8 cellular contexts compared by ENCODE assay signal in the genomic region with DNA sequence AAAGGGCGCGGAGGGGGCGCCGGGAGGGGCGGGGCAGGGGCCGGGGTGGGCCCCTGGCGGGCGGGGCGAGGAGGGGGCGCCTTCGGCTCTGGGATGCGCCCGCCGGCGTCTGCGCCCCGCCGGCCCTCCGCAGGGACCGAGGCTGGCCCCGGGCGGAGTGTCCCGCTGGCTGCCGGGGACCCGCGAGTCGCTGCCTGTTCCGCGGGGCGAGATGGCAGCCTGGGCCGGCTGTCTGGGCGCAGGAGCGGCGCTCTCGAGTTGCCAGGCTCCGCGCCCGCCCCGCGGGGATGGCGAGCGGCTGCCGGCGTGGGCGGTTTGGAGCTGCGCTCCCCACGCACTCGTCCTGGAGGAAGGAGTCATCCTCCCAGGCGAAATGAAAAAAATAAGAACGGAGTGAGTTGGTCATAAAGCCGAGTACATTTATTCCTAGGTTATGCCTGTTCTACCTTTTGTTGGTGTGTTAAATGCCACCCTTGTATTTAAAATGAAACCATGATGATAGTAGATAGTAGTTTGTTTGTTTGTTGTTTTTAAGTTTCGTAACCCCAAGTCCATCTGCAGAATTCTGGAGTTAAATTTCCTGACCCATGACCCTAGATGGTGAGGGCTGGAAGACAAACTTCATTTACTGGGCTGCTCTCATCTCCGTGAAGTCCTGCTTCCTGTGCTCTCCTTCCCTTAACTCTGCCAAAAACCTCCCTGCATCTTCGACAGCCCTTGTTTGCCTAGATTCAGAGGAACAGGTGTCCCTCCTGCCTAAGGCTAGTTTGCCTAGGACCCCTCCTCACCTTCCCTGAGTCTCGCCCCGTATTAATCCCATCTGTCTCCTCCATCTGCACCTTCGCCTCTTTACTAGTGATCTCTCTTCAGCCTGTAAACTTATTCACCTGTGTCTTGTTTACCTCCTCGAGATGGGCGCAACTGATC. TPM values are rescaled to one million over a fixed set of nuclear protein-coding genes. Genes with fewer than 3 reads are reported as not detected.
DNase-seq lines count a peak whose midpoint lies in the region; ATAC-seq and TF ChIP-seq lines count a peak whose summit lies in the region.

No MANE protein-coding gene starts in this region.

- H3K9me3 ChIP-seq in A673 (ENCODE audit: low read depth, low read length, poor library complexity, severe bottlenecking): no peaks in the 10 kb centered on the region
- H3K9me3 ChIP-seq in upper lobe of right lung: no peaks in the 10 kb centered on the region

- no peak overlapping the region for H3K27ac Mint-ChIP-seq in natural killer cell treated with Interleukin-12 subunit alpha and Interleukin-12 subunit beta and Interleukin-15 and Interleukin-18, amount 100 ng/mL, for 72 hours

- ATAC-seq in HG02885 (IDR thresholded peaks at IDR 0.05; ENCODE audit: poor library complexity, unreplicated experiment) (peak; percentile 17), upper lobe of right lung (peak; percentile 46), GM18520 (IDR thresholded peaks at IDR 0.05; ENCODE audit: unreplicated experiment) (no peak)
- peak; percentile 59 to 67 for ATAC-seq in activated T-cell treated with anti-CD3 and anti-CD28 coated beads, Interleukin-2, amount 50 U/mL, for 4 hours
- ATAC-seq in natural killer cell treated with Interleukin-12 subunit alpha and Interleukin-12 subunit beta and Interleukin-15 and Interleukin-18, amount 100 ng/mL, for 72 hours: peak; percentile 29 to 34

- H3K27me3 ChIP-seq in A673 (replicated peaks; ENCODE audit: insufficient read depth, low read depth, low read length, poor library complexity) (peaks cover 56% of the 10 kb centered on the region), upper lobe of right lung (peaks cover 50% of the 10 kb centered on the region)

- no peak for DNase-seq in A673 (ENCODE audit: low spot score)
- DNase-seq in activated T-cell treated with anti-CD3 and anti-CD28 coated beads, Interleukin-2, amount 50 U/mL, for 4 hours: peak; percentile 44
- DNase-seq in fibroblast of mammary gland (ENCODE audit: low read depth): peak; percentile 53
- no peak for DNase-seq in natural killer cell treated with Interleukin-12 subunit alpha and Interleukin-12 subunit beta and Interleukin-15 and Interleukin-18, amount 100 ng/mL, for 72 hours (ENCODE audit: low spot score)
- DNase-seq in upper lobe of right lung: peak; percentile 63
- no peak for DNase-seq in NOMO-1 treated with dmso at 0.1 percent for 144 hours (lab: John Stamatoyannopoulos, UW; ENCODE audit: unreplicated experiment)

- H3K36me3 ChIP-seq in A673 (ENCODE audit: insufficient read depth, low read length, poor library complexity, severe bottlenecking) (no peaks in the 10 kb centered on the region), upper lobe of right lung (no peaks in the 10 kb centered on the region)

- H3K36me3 Mint-ChIP-seq in activated T-cell treated with anti-CD3 and anti-CD28 coated beads, Interleukin-2, amount 50 U/mL, for 4 hours (ENCODE audit: insufficient read depth): no peaks in the 10 kb centered on the region
- peaks cover 6% of the 10 kb centered on the region for H3K36me3 Mint-ChIP-seq in natural killer cell treated with Interleukin-12 subunit alpha and Interleukin-12 subunit beta and Interleukin-15 and Interleukin-18, amount 100 ng/mL, for 72 hours

- H3K9me3 Mint-ChIP-seq in activated T-cell treated with anti-CD3 and anti-CD28 coated beads, Interleukin-2, amount 50 U/mL, for 4 hours: no peaks in the 10 kb centered on the region
- no peaks in the 10 kb centered on the region for H3K9me3 Mint-ChIP-seq in natural killer cell treated with Interleukin-12 subunit alpha and Interleukin-12 subunit beta and Interleukin-15 and Interleukin-18, amount 100 ng/mL, for 72 hours

- no TSS peak for BruUV-seq in A673 (replicated peaks; lab: Mats Ljungman, UMichigan)

- CTCF ChIA-PET in A673 (lab: Charles Lee): interaction anchor here (1.1 kb wide), 1 partner anchor 79 kb away, joined by 5 read pairs; no protein-coding TSS in a partner anchor

- POLR2A ChIA-PET in A673 (lab: Charles Lee; ENCODE audit: low non-redundant PET): no interaction called here

- intact Hi-C loops in A673 (cut with micrococcal nuclease; ENCODE audit: unreplicated experiment): no loop called here
- intact Hi-C loops in upper lobe of right lung (cut with DNase I): no loop called here

- TF ChIP-seq CTCF in A673 (conservative IDR thresholded peaks at IDR 0.05; ENCODE audit: low read depth, low read length): no peak
- no peak for TF ChIP-seq CTCF in fibroblast of mammary gland (conservative IDR thresholded peaks at IDR 0.05; ENCODE audit: control insufficient read depth, insufficient read depth, low read depth, low read length)
- no peak for TF ChIP-seq CTCF in upper lobe of right lung (IDR thresholded peaks at IDR 0.05)

- H3K4me1 ChIP-seq in A673 (ENCODE audit: insufficient read depth, low read length, poor library complexity, severe bottlenecking) (no peaks in the 10 kb centered on the region), upper lobe of right lung (peaks cover 6% of the 10 kb centered on the region)

- H3K4me1 Mint-ChIP-seq in activated T-cell treated with anti-CD3 and anti-CD28 coated beads, Interleukin-2, amount 50 U/mL, for 4 hours (ENCODE audit: low read depth): peaks cover 12% of the 10 kb centered on the region
- H3K4me1 Mint-ChIP-seq in natural killer cell treated with Interleukin-12 subunit alpha and Interleukin-12 subunit beta and Interleukin-15 and Interleukin-18, amount 100 ng/mL, for 72 hours (ENCODE audit: low read depth in 2 of 2): peaks cover 13% of the 10 kb centered on the region in 2 donors

- peaks cover 32% of the 10 kb centered on the region for H3K27me3 Mint-ChIP-seq in activated T-cell treated with anti-CD3 and anti-CD28 coated beads, Interleukin-2, amount 50 U/mL, for 4 hours (ENCODE audit: low read depth)
- H3K27me3 Mint-ChIP-seq in natural killer cell treated with Interleukin-12 subunit alpha and Interleukin-12 subunit beta and Interleukin-15 and Interleukin-18, amount 100 ng/mL, for 72 hours: peaks cover 39 to 44% of the 10 kb centered on the region in 2 donors

- peak overlapping the region; percentile 75 for H3K4me3 Mint-ChIP-seq in activated T-cell treated with anti-CD3 and anti-CD28 coated beads, Interleukin-2, amount 50 U/mL, for 4 hours
- peak overlapping the region; percentile 78 for H3K4me3 Mint-ChIP-seq in natural killer cell treated with Interleukin-12 subunit alpha and Interleukin-12 subunit beta and Interleukin-15 and Interleukin-18, amount 100 ng/mL, for 72 hours

- no peak overlapping the region for H3K27ac ChIP-seq in A673 (ENCODE audit: low read depth, low read length, poor library complexity, severe bottlenecking)
- no peak overlapping the region for H3K27ac ChIP-seq in upper lobe of right lung

- peak overlapping the region; percentile 40 for H3K4me3 ChIP-seq in A673 (ENCODE audit: low read depth, low read length, poor library complexity, severe bottlenecking)
- H3K4me3 ChIP-seq in fibroblast of mammary gland (ENCODE audit: control insufficient read depth, low read depth, low read length): peak overlapping the region; percentile 62
- H3K4me3 ChIP-seq in upper lobe of right lung: peak overlapping the region; percentile 55

RNA-seq across cellular contexts. Expression of a gene that starts 32.8 kb away (rescaled TPM):
- 146 and 151 TPM in 2 replicates for total RNA-seq in A673 (2021)
- 100 to 1,000 TPM; 336 to 429 (median 342) TPM for total RNA-seq in activated T-cell treated with anti-CD3 and anti-CD28 coated beads, Interleukin-2, amount 50 U/mL, for 4 hours
- total RNA-seq in natural killer cell treated with Interleukin-12 subunit alpha and Interleukin-12 subunit beta and Interleukin-15 and Interleukin-18, amount 100 ng/mL, for 72 hours: 100 to 1,000 TPM; 186 to 208 TPM
- 200 TPM for total RNA-seq in upper lobe of right lung

RNA-seq across cellular contexts. Expression of a gene that starts 54.7 kb away (rescaled TPM):
- not detected in 2 replicates for total RNA-seq in A673 (2021)
- not detected for total RNA-seq in activated T-cell treated with anti-CD3 and anti-CD28 coated beads, Interleukin-2, amount 50 U/mL, for 4 hours
- total RNA-seq in natural killer cell treated with Interleukin-12 subunit alpha and Interleukin-12 subunit beta and Interleukin-15 and Interleukin-18, amount 100 ng/mL, for 72 hours: not detected
- total RNA-seq in upper lobe of right lung: not detected

Comparison
In these comparisons a context has a peak if more than half of its experiments do, and no peak if none do; other contexts are left out.
1. DNase-seq: peak in activated T-cell treated with anti-CD3 and anti-CD28 coated beads, Interleukin-2, amount 50 U/mL, for 4 hours (single experiment), fibroblast of mammary gland (single experiment) and upper lobe of right lung (single experiment); none in A673 (single experiment), natural killer cell treated with Interleukin-12 subunit alpha and Interleukin-12 subunit beta and Interleukin-15 and Interleukin-18, amount 100 ng/mL, for 72 hours (single experiment) and NOMO-1 treated with dmso at 0.1 percent for 144 hours (single experiment).
2. Peak in every context shown above with its lines, with median percentiles within 50 percentile points of each other: H3K4me3 ChIP-seq.